Comparison of ENCODE assay signal across 16 cellular contexts in the genomic region with DNA sequence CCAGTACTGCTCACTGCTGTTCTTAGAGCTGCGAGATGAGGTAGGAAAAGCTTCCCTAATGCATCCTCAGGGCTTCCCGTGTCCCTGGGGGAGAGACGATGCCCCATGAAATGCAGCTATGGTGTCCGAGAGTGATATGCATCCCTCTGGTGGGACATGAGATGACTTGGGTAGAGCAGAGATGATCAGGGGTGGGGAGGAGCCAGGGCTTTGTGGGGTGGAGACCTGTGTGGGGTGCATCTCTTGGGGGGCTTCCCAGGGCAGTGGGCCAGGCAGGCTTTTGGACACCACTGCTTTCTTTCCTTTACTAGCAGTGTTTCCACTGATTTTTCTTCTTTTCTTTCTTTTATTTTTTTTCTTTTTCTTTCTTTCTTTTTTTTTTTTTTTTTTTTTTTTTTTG.
A peak's percentile ranks its signal among the peaks of the same experiment; 100 is the strongest.
DNase-seq lines count a peak whose midpoint lies in the region; ATAC-seq and TF ChIP-seq lines count a peak whose summit lies in the region.
"Had no signal": no experiment of that assay in that cellular context is flagged by ENCODE, and none has a peak within 500 bp of the region (broad histone marks: within the 10 kb centered on the region; RNA-seq: fewer than 3 reads in every experiment).

No MANE protein-coding gene starts in this region.

- POLR2A ChIA-PET in activated B cell treated with CpG ODN at 0.5 μM for 24 hours (lab: Charles Lee): no interaction called here

- H3K36me3 Mint-ChIP-seq in activated B cell treated with CpG ODN at 0.5 μM for 24 hours (ENCODE audit: low read depth) (no peaks in the 10 kb centered on the region), type B pancreatic cell (no peaks in the 10 kb centered on the region)

- H3K27ac ChIP-seq in heart right ventricle (no peak overlapping the region), lower lobe of right lung (no peak overlapping the region)
- H3K27ac ChIP-seq: A549 had no signal

- H3K27ac Mint-ChIP-seq in activated B cell treated with CpG ODN at 0.5 μM for 24 hours: no peak overlapping the region
- no peak overlapping the region for H3K27ac Mint-ChIP-seq in type B pancreatic cell
- H3K27ac Mint-ChIP-seq: CD4-positive, alpha-beta T cell had no signal

- no peaks in the 10 kb centered on the region for H3K9me3 Mint-ChIP-seq in activated B cell treated with CpG ODN at 0.5 μM for 24 hours
- H3K9me3 Mint-ChIP-seq in type B pancreatic cell: no peaks in the 10 kb centered on the region
- H3K9me3 Mint-ChIP-seq: CD4-positive, alpha-beta T cell had no signal

- H3K27me3 Mint-ChIP-seq in activated B cell treated with CpG ODN at 0.5 μM for 24 hours: peaks cover 8% of the 10 kb centered on the region
- H3K27me3 Mint-ChIP-seq in type B pancreatic cell: no peaks in the 10 kb centered on the region
- H3K27me3 Mint-ChIP-seq: CD4-positive, alpha-beta T cell had no signal

- intact Hi-C loops in Right ventricle myocardium inferior (cut with DNase I): loop anchor here (10.0 kb wide), 1 partner anchor 354 kb away; no protein-coding TSS in a partner anchor
- intact Hi-C loops in heart right ventricle (cut with DNase I): loop anchor here in 6 of 10 donors (10.0 kb wide), 5 partner anchors 176 to 904 kb away; a partner anchor contains a TSS
- intact Hi-C loops in activated B cell treated with CpG ODN at 0.5 μM for 24 hours (cut with micrococcal nuclease): loop anchor here (10.0 kb wide), 1 partner anchor 624 kb away; no protein-coding TSS in a partner anchor
- intact Hi-C loops in lower lobe of right lung (cut with DNase I): no loop called here

- H3K36me3 ChIP-seq in heart right ventricle (peaks cover 0 to 8% (median 0%) of the 10 kb centered on the region in 9 donors), lower lobe of right lung (peaks cover 15% of the 10 kb centered on the region)

- H3K4me1 Mint-ChIP-seq in activated B cell treated with CpG ODN at 0.5 μM for 24 hours (peaks cover 14% of the 10 kb centered on the region), type B pancreatic cell (ENCODE audit: unreplicated experiment) (peaks cover 6% of the 10 kb centered on the region)

- H3K4me3 Mint-ChIP-seq in activated B cell treated with CpG ODN at 0.5 μM for 24 hours (no peak overlapping the region), type B pancreatic cell (no peak overlapping the region)
- H3K4me3 Mint-ChIP-seq: CD4-positive, alpha-beta T cell had no signal

- H3K4me1 ChIP-seq in heart right ventricle (peaks cover 0 to 27% (median 18%) of the 10 kb centered on the region in 9 donors), lower lobe of right lung (peaks cover 29% of the 10 kb centered on the region)

- H3K9me3 ChIP-seq in heart right ventricle (no peaks in the 10 kb centered on the region), lower lobe of right lung (no peaks in the 10 kb centered on the region)
- H3K9me3 ChIP-seq: A549 had no signal

- peak; percentile 30 for DNase-seq in Right ventricle myocardium inferior (ENCODE audit: missing footprints)
- DNase-seq in heart right ventricle: no peak
- DNase-seq in activated B cell treated with CpG ODN at 0.5 μM for 24 hours: peak; percentile 3
- peak; percentile 24 for DNase-seq in lower lobe of right lung
- peak; percentile 29 for DNase-seq in type B pancreatic cell (ENCODE audit: extremely low spot score, unreplicated experiment)
- no peak for DNase-seq in NCI-H1436 (lab: John Stamatoyannopoulos, UW)
- DNase-seq in NCI-H1930 (lab: John Stamatoyannopoulos, UW): no peak
- DNase-seq: DMS79 treated with DMSO at 0.1 percent for 48 hours, HCEC 1CT, NCI-H1092, NCI-H1694, NCI-H446, SHP77 had no signal

- TF ChIP-seq CTCF in heart right ventricle (IDR thresholded peaks at IDR 0.05) (no peak), activated B cell treated with CpG ODN at 0.5 μM for 24 hours (IDR thresholded peaks at IDR 0.05) (no peak), lower lobe of right lung (IDR thresholded peaks at IDR 0.05) (no peak), type B pancreatic cell (conservative IDR thresholded peaks at IDR 0.05) (no peak)

- CTCF ChIA-PET in activated B cell treated with CpG ODN at 0.5 μM for 24 hours (lab: Charles Lee): interaction anchor here (1.3 to 1.5 kb wide), 2 partner anchors 31 to 730 kb away, joined by 3 read pairs; no protein-coding TSS in a partner anchor

- ATAC-seq in Right ventricle myocardium inferior (no peak), heart right ventricle (no peak), activated B cell treated with CpG ODN at 0.5 μM for 24 hours (ENCODE audit: low read depth) (no peak), lower lobe of right lung (no peak), HG03196 (IDR thresholded peaks at IDR 0.05; ENCODE audit: unreplicated experiment) (no peak)
- ATAC-seq: A549 had no signal

- H3K4me3 ChIP-seq in heart right ventricle: no peak overlapping the region
- no peak overlapping the region for H3K4me3 ChIP-seq in lower lobe of right lung
- H3K4me3 ChIP-seq: A549 had no signal

- H3K27me3 ChIP-seq in heart right ventricle (no peaks in the 10 kb centered on the region), lower lobe of right lung (ENCODE audit: low read depth) (peaks cover 8% of the 10 kb centered on the region)

- WGBS in heart right ventricle, 2 donors: 95 to 96% methylated on average over 4 of the region's 4 CpGs

Comparison
In these comparisons a context has a peak if more than half of its experiments do, and no peak if none do; other contexts are left out.
1. DNase-seq: peak in Right ventricle myocardium inferior (single experiment), activated B cell treated with CpG ODN at 0.5 μM for 24 hours (single experiment), lower lobe of right lung (single experiment) and type B pancreatic cell (single experiment); none in heart right ventricle (0 of 2), NCI-H1436 (single experiment) and NCI-H1930 (0 of 2).